1 cellular context compared by ENCODE assay signal in the genomic region with DNA sequence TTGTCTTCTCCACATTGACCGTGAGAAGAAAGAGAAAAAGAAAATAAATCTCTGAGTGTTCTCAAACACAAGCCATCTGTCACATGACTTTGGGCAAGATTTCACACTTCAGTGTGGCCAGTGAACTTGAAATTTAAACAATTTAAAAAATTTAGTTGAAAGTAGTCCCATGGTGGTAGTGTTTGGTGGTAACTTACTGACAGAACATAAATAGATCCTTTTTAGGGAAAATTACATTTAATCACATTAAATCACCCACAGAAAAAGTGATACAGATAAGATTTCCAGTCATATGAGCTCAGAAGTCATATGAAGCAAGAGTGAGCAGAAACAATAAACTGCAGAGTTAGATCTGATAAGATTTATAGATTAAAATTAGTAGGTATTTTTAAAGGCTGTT.
TF ChIP-seq lines count a peak whose summit lies in the region.

No MANE protein-coding gene starts in this region.

TF ChIP-seq in HepG2, 621 proteins besides CTCF, POLR2A, EP300 and RAD21 (continued from another document):
- TF ChIP-seq, protein P1, sequence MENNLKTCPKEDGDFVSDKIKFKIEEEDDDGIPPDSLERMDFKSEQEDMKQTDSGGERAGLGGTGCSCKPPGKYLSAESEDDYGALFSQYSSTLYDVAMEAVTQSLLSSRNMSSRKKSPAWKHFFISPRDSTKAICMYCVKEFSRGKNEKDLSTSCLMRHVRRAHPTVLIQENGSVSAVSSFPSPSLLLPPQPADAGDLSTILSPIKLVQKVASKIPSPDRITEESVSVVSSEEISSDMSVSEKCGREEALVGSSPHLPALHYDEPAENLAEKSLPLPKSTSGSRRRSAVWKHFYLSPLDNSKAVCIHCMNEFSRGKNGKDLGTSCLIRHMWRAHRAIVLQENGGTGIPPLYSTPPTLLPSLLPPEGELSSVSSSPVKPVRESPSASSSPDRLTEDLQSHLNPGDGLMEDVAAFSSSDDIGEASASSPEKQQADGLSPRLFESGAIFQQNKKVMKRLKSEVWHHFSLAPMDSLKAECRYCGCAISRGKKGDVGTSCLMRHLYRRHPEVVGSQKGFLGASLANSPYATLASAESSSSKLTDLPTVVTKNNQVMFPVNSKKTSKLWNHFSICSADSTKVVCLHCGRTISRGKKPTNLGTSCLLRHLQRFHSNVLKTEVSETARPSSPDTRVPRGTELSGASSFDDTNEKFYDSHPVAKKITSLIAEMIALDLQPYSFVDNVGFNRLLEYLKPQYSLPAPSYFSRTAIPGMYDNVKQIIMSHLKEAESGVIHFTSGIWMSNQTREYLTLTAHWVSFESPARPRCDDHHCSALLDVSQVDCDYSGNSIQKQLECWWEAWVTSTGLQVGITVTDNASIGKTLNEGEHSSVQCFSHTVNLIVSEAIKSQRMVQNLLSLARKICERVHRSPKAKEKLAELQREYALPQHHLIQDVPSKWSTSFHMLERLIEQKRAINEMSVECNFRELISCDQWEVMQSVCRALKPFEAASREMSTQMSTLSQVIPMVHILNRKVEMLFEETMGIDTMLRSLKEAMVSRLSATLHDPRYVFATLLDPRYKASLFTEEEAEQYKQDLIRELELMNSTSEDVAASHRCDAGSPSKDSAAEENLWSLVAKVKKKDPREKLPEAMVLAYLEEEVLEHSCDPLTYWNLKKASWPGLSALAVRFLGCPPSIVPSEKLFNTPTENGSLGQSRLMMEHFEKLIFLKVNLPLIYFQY (CRISPR knock-in tag; IDR thresholded peaks at IDR 0.05; ENCODE audit: borderline replicate concordance) = no peak
- TF ChIP-seq ZBTB3 (CRISPR knock-in tag; IDR thresholded peaks at IDR 0.05; ENCODE audit: borderline replicate concordance, low read depth) (no peak), ZFP90 (CRISPR knock-in tag; IDR thresholded peaks at IDR 0.05; ENCODE audit: borderline replicate concordance) (no peak), ZNF20 (CRISPR knock-in tag; IDR thresholded peaks at IDR 0.05) (no peak)
- TF ChIP-seq, protein P2, sequence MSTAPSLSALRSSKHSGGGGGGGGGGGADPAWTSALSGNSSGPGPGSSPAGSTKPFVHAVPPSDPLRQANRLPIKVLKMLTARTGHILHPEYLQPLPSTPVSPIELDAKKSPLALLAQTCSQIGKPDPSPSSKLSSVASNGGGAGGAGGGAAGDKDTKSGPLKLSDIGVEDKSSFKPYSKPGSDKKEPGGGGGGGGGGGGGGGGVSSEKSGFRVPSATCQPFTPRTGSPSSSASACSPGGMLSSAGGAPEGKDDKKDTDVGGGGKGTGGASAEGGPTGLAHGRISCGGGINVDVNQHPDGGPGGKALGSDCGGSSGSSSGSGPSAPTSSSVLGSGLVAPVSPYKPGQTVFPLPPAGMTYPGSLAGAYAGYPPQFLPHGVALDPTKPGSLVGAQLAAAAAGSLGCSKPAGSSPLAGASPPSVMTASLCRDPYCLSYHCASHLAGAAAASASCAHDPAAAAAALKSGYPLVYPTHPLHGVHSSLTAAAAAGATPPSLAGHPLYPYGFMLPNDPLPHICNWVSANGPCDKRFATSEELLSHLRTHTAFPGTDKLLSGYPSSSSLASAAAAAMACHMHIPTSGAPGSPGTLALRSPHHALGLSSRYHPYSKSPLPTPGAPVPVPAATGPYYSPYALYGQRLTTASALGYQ (CRISPR knock-in tag; IDR thresholded peaks at IDR 0.05) = no peak
- TF ChIP-seq, protein P3, sequence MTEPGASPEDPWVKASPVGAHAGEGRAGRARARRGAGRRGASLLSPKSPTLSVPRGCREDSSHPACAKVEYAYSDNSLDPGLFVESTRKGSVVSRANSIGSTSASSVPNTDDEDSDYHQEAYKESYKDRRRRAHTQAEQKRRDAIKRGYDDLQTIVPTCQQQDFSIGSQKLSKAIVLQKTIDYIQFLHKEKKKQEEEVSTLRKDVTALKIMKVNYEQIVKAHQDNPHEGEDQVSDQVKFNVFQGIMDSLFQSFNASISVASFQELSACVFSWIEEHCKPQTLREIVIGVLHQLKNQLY (CRISPR knock-in tag; IDR thresholded peaks at IDR 0.05) = no peak
